Comparison of ENCODE assay signal across 2 cellular contexts in the genomic region with DNA sequence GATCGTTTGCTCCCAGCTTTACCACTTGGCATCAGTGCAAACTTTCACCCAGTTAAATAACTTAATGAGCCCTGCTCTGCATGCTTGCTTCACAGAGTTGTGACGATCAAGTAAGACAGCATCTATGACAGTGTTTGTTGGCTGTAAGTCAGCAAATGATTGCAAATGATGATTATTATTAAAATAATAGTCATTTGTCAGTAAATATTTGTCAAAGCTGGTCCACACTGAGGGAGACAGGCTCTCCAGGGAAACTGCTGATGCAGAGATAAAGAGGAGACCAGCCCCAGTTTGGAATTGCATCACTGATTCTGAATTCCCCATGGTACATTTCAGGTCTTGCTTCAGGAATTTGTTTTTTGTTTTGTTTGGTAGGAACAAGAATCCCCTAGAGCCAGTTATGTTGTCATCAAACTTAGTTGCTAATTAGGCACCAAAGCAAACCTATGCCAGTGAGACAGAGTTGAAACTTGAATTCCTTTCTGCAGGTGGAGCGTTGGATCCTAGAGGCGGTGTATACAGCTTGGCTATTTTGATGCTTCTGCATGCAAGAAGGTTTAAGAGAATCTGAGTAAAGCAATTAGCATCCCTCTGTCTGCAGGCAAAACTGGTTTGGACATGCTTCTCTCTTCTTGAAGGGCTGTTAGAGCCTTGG.
TF ChIP-seq lines count a peak whose summit lies in the region.

No MANE protein-coding gene starts in this region.

TF ChIP-seq in SK-N-SH treated with all-trans-retinoic acid at 6 μM for 48 hours, 23 proteins besides CTCF, POLR2A, EP300 and RAD21:
- TF ChIP-seq, protein P1, sequence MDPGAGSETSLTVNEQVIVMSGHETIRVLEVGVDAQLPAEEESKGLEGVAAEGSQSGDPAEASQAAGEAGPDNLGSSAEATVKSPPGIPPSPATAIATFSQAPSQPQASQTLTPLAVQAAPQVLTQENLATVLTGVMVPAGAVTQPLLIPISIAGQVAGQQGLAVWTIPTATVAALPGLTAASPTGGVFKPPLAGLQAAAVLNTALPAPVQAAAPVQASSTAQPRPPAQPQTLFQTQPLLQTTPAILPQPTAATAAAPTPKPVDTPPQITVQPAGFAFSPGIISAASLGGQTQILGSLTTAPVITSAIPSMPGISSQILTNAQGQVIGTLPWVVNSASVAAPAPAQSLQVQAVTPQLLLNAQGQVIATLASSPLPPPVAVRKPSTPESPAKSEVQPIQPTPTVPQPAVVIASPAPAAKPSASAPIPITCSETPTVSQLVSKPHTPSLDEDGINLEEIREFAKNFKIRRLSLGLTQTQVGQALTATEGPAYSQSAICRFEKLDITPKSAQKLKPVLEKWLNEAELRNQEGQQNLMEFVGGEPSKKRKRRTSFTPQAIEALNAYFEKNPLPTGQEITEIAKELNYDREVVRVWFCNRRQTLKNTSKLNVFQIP (CRISPR knock-in tag; IDR thresholded peaks at IDR 0.05; ENCODE audit: borderline replicate concordance, low read depth): no peak
- TF ChIP-seq OSR1 (CRISPR knock-in tag; IDR thresholded peaks at IDR 0.05): no peak
- TF ChIP-seq ZNF565 (CRISPR knock-in tag; conservative IDR thresholded peaks at IDR 0.05; ENCODE audit: low read depth): no peak
- TF ChIP-seq ZFP30 (CRISPR knock-in tag; IDR thresholded peaks at IDR 0.05): no peak
- no peak for TF ChIP-seq GLIS3 (CRISPR knock-in tag; IDR thresholded peaks at IDR 0.05)
TF ChIP-seq in SK-N-SH treated with all-trans-retinoic acid at 6 μM for 48 hours: peak in this region for 0.

TF ChIP-seq in SK-N-SH, 30 proteins besides CTCF, POLR2A, EP300 and RAD21:
- TF ChIP-seq USF1 (IDR thresholded peaks at IDR 0.05; ENCODE audit: borderline replicate concordance, low read depth) (no peak), CHD2 (IDR thresholded peaks at IDR 0.05; ENCODE audit: low read length, partially characterized antibody) (no peak), TCF12 (IDR thresholded peaks at IDR 0.05) (no peak)
